ENCODE assay signal across 1 cellular context in the genomic region with DNA sequence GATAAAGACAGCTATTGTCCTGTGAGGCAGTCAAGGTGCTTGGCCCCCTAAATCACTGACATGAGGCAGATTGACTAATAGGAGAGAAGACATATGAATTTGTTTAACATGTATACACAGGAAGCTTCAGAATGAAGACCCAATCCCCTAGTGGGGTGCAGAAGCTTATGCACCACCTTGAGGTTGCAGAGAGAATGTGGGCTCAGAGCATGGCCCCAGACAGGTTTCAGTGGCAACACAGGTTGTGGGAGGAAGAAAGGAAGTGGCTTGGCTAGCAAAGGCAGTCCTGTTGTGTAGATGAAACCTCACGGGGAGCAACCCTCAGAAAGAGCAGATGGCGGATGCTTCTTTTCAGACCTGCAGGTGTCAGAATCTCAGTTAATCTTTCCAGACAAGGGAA.
TF ChIP-seq lines count a peak whose summit lies in the region.

No MANE protein-coding gene starts in this region.

TF ChIP-seq in H1, 55 proteins besides CTCF, POLR2A, EP300 and RAD21:
- no peak for TF ChIP-seq SP2 (IDR thresholded peaks at IDR 0.05; ENCODE audit: low read length)
